In the genomic region with DNA sequence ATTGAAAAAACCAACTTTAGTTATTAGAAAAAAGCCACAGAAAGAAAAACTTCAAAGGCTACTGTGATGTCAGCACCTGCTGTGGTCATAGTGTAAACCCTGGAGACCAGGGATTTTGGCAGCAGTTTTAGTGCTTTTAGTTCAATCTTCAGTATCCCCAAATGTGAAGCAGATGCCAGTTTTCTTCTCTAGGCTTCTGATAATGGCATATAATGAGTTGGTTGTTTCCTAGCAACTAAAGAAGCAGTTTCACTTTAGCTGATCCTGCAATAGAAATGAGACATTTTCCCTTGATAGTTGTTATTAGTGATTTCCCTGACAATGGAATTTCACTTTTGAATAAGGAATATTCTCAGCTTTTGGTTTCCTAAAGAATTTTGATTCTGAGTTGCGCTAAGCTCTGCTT, we compare ENCODE assay signal across 12 cellular contexts.
DNase-seq lines count a peak whose midpoint lies in the region; ATAC-seq and TF ChIP-seq lines count a peak whose summit lies in the region.
"Had no signal": no experiment of that assay in that cellular context is flagged by ENCODE, and none has a peak within 500 bp of the region (broad histone marks: within the 10 kb centered on the region; RNA-seq: fewer than 3 reads in every experiment).

No MANE protein-coding gene starts in this region.

- H3K9me3 ChIP-seq in right cardiac atrium (ENCODE audit: control insufficient read depth, low read length) = no peaks in the 10 kb centered on the region
- H3K9me3 ChIP-seq: BE2C had no signal

- peaks cover 4% of the 10 kb centered on the region for H3K4me1 Mint-ChIP-seq in activated T-helper 17 cell treated with anti-CD3 and anti-CD28 coated beads, Interleukin-2, amount 50 U/mL, for 72 hours
- peaks cover 0 to 4% (median 0%) of the 10 kb centered on the region in 4 donors for H3K4me1 Mint-ChIP-seq in naive thymus-derived CD8-positive, alpha-beta T cell

- no peaks in the 10 kb centered on the region for H3K27me3 Mint-ChIP-seq in activated T-helper 17 cell treated with anti-CD3 and anti-CD28 coated beads, Interleukin-2, amount 50 U/mL, for 72 hours
- H3K27me3 Mint-ChIP-seq in naive thymus-derived CD8-positive, alpha-beta T cell = no peaks in the 10 kb centered on the region

- intact Hi-C loops in left ventricle myocardium superior (cut with micrococcal nuclease) = no loop called here
- intact Hi-C loops in right cardiac atrium (cut with DNase I) = no loop called here

- no peak for DNase-seq in left ventricle myocardium superior
- no peak for DNase-seq in right cardiac atrium
- DNase-seq in NCI-H2227 (lab: John Stamatoyannopoulos, UW; ENCODE audit: unreplicated experiment) = peak; percentile 50
- peak; percentile 83 for DNase-seq in fibroblast of peridontal ligament (ENCODE audit: extremely low read depth)
- no peak for DNase-seq in coronary artery (ENCODE audit: low spot score)
- no peak for DNase-seq in SHP77 treated with DMSO at 0.1 percent for 48 hours (lab: John Stamatoyannopoulos, UW)
- DNase-seq in naive thymus-derived CD8-positive, alpha-beta T cell = no peak
- DNase-seq: activated CD4-positive, alpha-beta T cell treated with anti-CD3 and anti-CD28 coated beads, Interleukin-2, amount 50 U/mL, for 1 hour; activated naive CD4-positive, alpha-beta T cell treated with Interleukin-2 at 50 U/mL for 16 hours; BE2C; H7 had no signal

- H3K27ac ChIP-seq in right cardiac atrium (ENCODE audit: low read length) = no peak overlapping the region
- H3K27ac ChIP-seq in coronary artery = no peak overlapping the region

- TF ChIP-seq CTCF in coronary artery (IDR thresholded peaks at IDR 0.05) = no peak

- ATAC-seq in left ventricle myocardium superior = peak; percentile 28
- no peak for ATAC-seq in right cardiac atrium
- ATAC-seq in activated T-helper 17 cell treated with anti-CD3 and anti-CD28 coated beads, Interleukin-2, amount 50 U/mL, for 72 hours (replicated peaks) = no peak
- no peak for ATAC-seq in naive thymus-derived CD8-positive, alpha-beta T cell

- H3K36me3 Mint-ChIP-seq in activated T-helper 17 cell treated with anti-CD3 and anti-CD28 coated beads, Interleukin-2, amount 50 U/mL, for 72 hours (ENCODE audit: low read depth) = no peaks in the 10 kb centered on the region
- H3K36me3 Mint-ChIP-seq in naive thymus-derived CD8-positive, alpha-beta T cell = peaks cover 21 to 43% (median 25%) of the 10 kb centered on the region in 3 donors

- H3K9me3 Mint-ChIP-seq in activated T-helper 17 cell treated with anti-CD3 and anti-CD28 coated beads, Interleukin-2, amount 50 U/mL, for 72 hours = no peaks in the 10 kb centered on the region
- H3K9me3 Mint-ChIP-seq in naive thymus-derived CD8-positive, alpha-beta T cell = peaks cover 0 to 2% (median 0%) of the 10 kb centered on the region in 9 donors

- no peak overlapping the region for H3K27ac Mint-ChIP-seq in activated T-helper 17 cell treated with anti-CD3 and anti-CD28 coated beads, Interleukin-2, amount 50 U/mL, for 72 hours
- H3K27ac Mint-ChIP-seq in naive thymus-derived CD8-positive, alpha-beta T cell = no peak overlapping the region

- POLR2A ChIA-PET in naive thymus-derived CD8-positive, alpha-beta T cell (lab: Charles Lee) = no interaction called here

- no peak overlapping the region for H3K4me3 ChIP-seq in right cardiac atrium (ENCODE audit: low read length)
- H3K4me3 ChIP-seq in coronary artery = no peak overlapping the region

- no peaks in the 10 kb centered on the region for H3K27me3 ChIP-seq in right cardiac atrium (ENCODE audit: control insufficient read depth, insufficient read depth)
- H3K27me3 ChIP-seq: BE2C had no signal

- no peak overlapping the region for H3K4me3 Mint-ChIP-seq in activated T-helper 17 cell treated with anti-CD3 and anti-CD28 coated beads, Interleukin-2, amount 50 U/mL, for 72 hours
- H3K4me3 Mint-ChIP-seq in naive thymus-derived CD8-positive, alpha-beta T cell = no peak overlapping the region

- peaks cover 1% of the 10 kb centered on the region for H3K4me1 ChIP-seq in right cardiac atrium (ENCODE audit: control insufficient read depth, insufficient read depth, low read length)
- H3K4me1 ChIP-seq: BE2C had no signal

- WGBS in right cardiac atrium = 53% methylated on average over 1 of the region's 1 CpG

Comparison
In these comparisons a context has a peak if more than half of its experiments do, and no peak if none do; other contexts are left out.
1. DNase-seq: peak in NCI-H2227 (single experiment) and fibroblast of peridontal ligament (single experiment); none in left ventricle myocardium superior (single experiment), right cardiac atrium (0 of 3), coronary artery (single experiment), SHP77 treated with DMSO at 0.1 percent for 48 hours (single experiment) and naive thymus-derived CD8-positive, alpha-beta T cell (0 of 10).